8 cellular contexts compared by ENCODE assay signal in genomic region chr2:237693281-237694039, GRCh38.
A peak's percentile ranks its signal among the peaks of the same experiment; 100 is the strongest.
DNase-seq lines count a peak whose midpoint lies in the region; ATAC-seq and TF ChIP-seq lines count a peak whose summit lies in the region.

No MANE protein-coding gene starts in this region.

- H3K27ac Mint-ChIP-seq in H9 (no peak overlapping the region), osteocyte (ENCODE audit: unreplicated experiment) (peak overlapping the region; percentile 94)

- H2AK5ac ChIP-seq in H9 (ENCODE audit: insufficient read length, low read length), result no peak overlapping the region

- TF ChIP-seq RAD21 in SK-N-SH (IDR thresholded peaks at IDR 0.05; ENCODE audit: low read length), result no peak

- no peak overlapping the region for H2BK20ac ChIP-seq in H9 (ENCODE audit: low read depth, low read length, poor library complexity, severe bottlenecking)

- H3K36me3 Mint-ChIP-seq in H9 (ENCODE audit: insufficient read depth in 1 of 3, low read depth in 3 of 3) (no peaks in the 10 kb centered on the region; a peak in 1 of 7 replicates), osteocyte (ENCODE audit: unreplicated experiment) (no peaks in the 10 kb centered on the region)

- no peaks in the 10 kb centered on the region for H3K9me2 ChIP-seq in SK-N-SH

- peak overlapping the region; percentile 75 for H3K4me3 Mint-ChIP-seq in H9
- peak overlapping the region; percentile 73 for H3K4me3 Mint-ChIP-seq in osteocyte (ENCODE audit: unreplicated experiment)

- no peak for ATAC-seq in GM21528 (IDR thresholded peaks at IDR 0.05; ENCODE audit: low FRiP score, unreplicated experiment)

- no CpG with 5 or more reads among the region's 6 CpGs for WGBS in H9 (ENCODE audit: extremely low coverage, insufficient read length, low lambda C conversion rate)
- 47% methylated on average over 6 of the region's 6 CpGs for WGBS in SK-N-SH (ENCODE audit: low lambda C conversion rate)

- H4K8ac ChIP-seq in H9 (replicated peaks; ENCODE audit: insufficient read length, low read depth, low read length), result no peak overlapping the region

- H3K9me3 ChIP-seq in H9 (ENCODE audit: control insufficient read depth, low read depth, low read length) (no peaks in the 10 kb centered on the region), SK-N-SH (no peaks in the 10 kb centered on the region)

- no peak overlapping the region for H2BK12ac ChIP-seq in H9 (ENCODE audit: insufficient read length, low read depth, low read length)

- CTCF ChIA-PET in SK-N-SH (lab: Yijun Ruan, JAX), result interaction anchor here (0.6 to 9.0 kb wide), 12 partner anchors 8 to 181 kb away, joined by 3 to 68 read pairs (median 4); no protein-coding TSS in a partner anchor

- H2BK15ac ChIP-seq in H9 (ENCODE audit: low read depth, low read length), result no peak overlapping the region

- H4K5ac ChIP-seq in H9 (ENCODE audit: insufficient read length, low read depth, low read length), result no peak overlapping the region

- H3K4me3 ChIP-seq in SK-N-SH (ENCODE audit: low read depth in 2 of 2, low read length in 1 of 2), result peak overlapping the region; percentile 82 to 84
- peak overlapping the region; percentile 92 for H3K4me3 ChIP-seq in epithelial cell of esophagus (ENCODE audit: low read length)

- H3K9me3 Mint-ChIP-seq in H9 (no peaks in the 10 kb centered on the region; a peak in 1 of 5 replicates), osteocyte (ENCODE audit: unreplicated experiment) (no peaks in the 10 kb centered on the region)

- POLR2A ChIA-PET in SK-N-SH (lab: Yijun Ruan, JAX), result no interaction called here

- peak overlapping the region; percentile 79 for H3K4me2 ChIP-seq in H9 (ENCODE audit: insufficient read depth, insufficient read length, low read length)
- peak overlapping the region; percentile 84 for H3K4me2 ChIP-seq in SK-N-SH

- H3K27me3 Mint-ChIP-seq in H9 (ENCODE audit: low read depth), result peaks cover 25% of the 10 kb centered on the region
- no peaks in the 10 kb centered on the region for H3K27me3 Mint-ChIP-seq in osteocyte (ENCODE audit: unreplicated experiment)

- H3K4me1 ChIP-seq in H9 (ENCODE audit: insufficient read depth, low read length), result peaks cover 15% of the 10 kb centered on the region; the same call in 1 of the 2 replicates
- peaks cover 54 to 56% of the 10 kb centered on the region in 2 experiments for H3K4me1 ChIP-seq in SK-N-SH (ENCODE audit: control insufficient read depth in 1 of 2, insufficient read depth in 2 of 2, low read depth in 1 of 2, low read length in 1 of 2)

- H3K79me2 ChIP-seq in H9 (ENCODE audit: insufficient read depth, low read length) (peaks cover 35% of the 10 kb centered on the region; the same call in 1 of the 2 replicates), SK-N-SH (ENCODE audit: insufficient read depth) (peaks cover 86% of the 10 kb centered on the region)

- no peak overlapping the region for H3K14ac ChIP-seq in H9 (ENCODE audit: insufficient read depth, low read length)

- peaks cover 23% of the 10 kb centered on the region for H3F3A ChIP-seq in SK-N-SH (replicated peaks; ENCODE audit: insufficient read depth)

- no peak overlapping the region for H2BK120ac ChIP-seq in H9 (ENCODE audit: low read depth, low read length, poor library complexity, severe bottlenecking)

- H3K23ac ChIP-seq in H9 (ENCODE audit: insufficient read length, low read depth, low read length), result no peak overlapping the region

- H3K56ac ChIP-seq in H9 (ENCODE audit: insufficient read length, low read depth, low read length), result no peak overlapping the region

- H3K4me1 Mint-ChIP-seq in H9 (peaks cover 36 to 39% of the 10 kb centered on the region in 2 experiments), osteocyte (ENCODE audit: unreplicated experiment) (peaks cover 79% of the 10 kb centered on the region)

- H4K91ac ChIP-seq in H9 (ENCODE audit: insufficient read length, low read depth, low read length), result no peak overlapping the region

- peak; percentile 50 for DNase-seq in AG08396 (ENCODE audit: low spot score)
- DNase-seq in H9, result no peak
- no peak for DNase-seq in SK-N-SH
- DNase-seq in epithelial cell of esophagus (ENCODE audit: low read depth), result peak; percentile 92
- DNase-seq in osteocyte (ENCODE audit: extremely low spot score, unreplicated experiment), result no peak
- DNase-seq in GM03348 (ENCODE audit: low spot score), result no peak
- no peak for DNase-seq in foreskin melanocyte

- TF ChIP-seq CTCF in H9 (conservative IDR thresholded peaks at IDR 0.05), result no peak
- no peak for TF ChIP-seq CTCF in SK-N-SH (IDR thresholded peaks at IDR 0.05)
- TF ChIP-seq CTCF in epithelial cell of esophagus (IDR thresholded peaks at IDR 0.05; ENCODE audit: insufficient read depth, low read depth, low read length, missing control alignments), result no peak
- no peak for TF ChIP-seq CTCF in osteocyte (IDR thresholded peaks at IDR 0.05)

- H3K36me3 ChIP-seq in SK-N-SH (replicated peaks in 1 of 2; ENCODE audit: control insufficient read depth in 1 of 2, insufficient read depth in 2 of 2, low read length in 1 of 2), result no peaks in the 10 kb centered on the region

- no peak overlapping the region for H3K18ac ChIP-seq in H9 (ENCODE audit: insufficient read length, low read depth, low read length)

- H3K27ac ChIP-seq in H9 (ENCODE audit: insufficient read length, low read depth, low read length) (no peak overlapping the region), SK-N-SH (ENCODE audit: low read depth in 2 of 2, low read length in 1 of 2) (peak overlapping the region in 1 of 2 experiments; percentile 88; a peak in 2 of 4 replicates)

- H3K79me1 ChIP-seq in H9 (ENCODE audit: insufficient read depth, low read depth, low read length, poor library complexity, severe bottlenecking), result peaks cover 9% of the 10 kb centered on the region

- H2AFZ ChIP-seq in H9 (ENCODE audit: low read length), result no peak overlapping the region
- no peak overlapping the region for H2AFZ ChIP-seq in SK-N-SH (ENCODE audit: low read depth)

- H3K27me3 ChIP-seq in H9 (ENCODE audit: insufficient read depth, low read length) (no peaks in the 10 kb centered on the region), SK-N-SH (ENCODE audit: insufficient read depth) (no peaks in the 10 kb centered on the region)

- no peak overlapping the region for H2BK5ac ChIP-seq in H9 (ENCODE audit: insufficient read length, low read length)

- no peak overlapping the region for H3T11ph ChIP-seq in H9 (ENCODE audit: low read length)

- H3K9ac ChIP-seq in H9 (ENCODE audit: extremely low read depth, insufficient read length, low read length), result peak overlapping the region; percentile 12
- peak overlapping the region; percentile 98 for H3K9ac ChIP-seq in SK-N-SH

- TF ChIP-seq EP300 in SK-N-SH (IDR thresholded peaks at IDR 0.05; ENCODE audit: borderline replicate concordance in 1 of 2, low read depth in 1 of 2, low read length in 1 of 2), result no peak

- H3K4ac ChIP-seq in H9 (ENCODE audit: low read depth, low read length), result no peak overlapping the region

- peaks cover 14% of the 10 kb centered on the region for H3K23me2 ChIP-seq in H9 (ENCODE audit: insufficient read length, low read depth, low read length, poor library complexity, severe bottlenecking)

- H4K20me1 ChIP-seq in H9 (ENCODE audit: control insufficient read depth, insufficient read depth, insufficient read length) (peaks cover 2% of the 10 kb centered on the region), SK-N-SH (ENCODE audit: insufficient read depth) (peaks cover 35% of the 10 kb centered on the region)

TF ChIP-seq in SK-N-SH, 30 proteins besides CTCF, POLR2A, EP300 and RAD21:
- TF ChIP-seq FOXJ3 (CRISPR knock-in tag; IDR thresholded peaks at IDR 0.05), result no peak
- no peak for TF ChIP-seq YY1 (IDR thresholded peaks at IDR 0.05; ENCODE audit: low read depth)
- TF ChIP-seq RFX5 (IDR thresholded peaks at IDR 0.05; ENCODE audit: low read length), result no peak
- TF ChIP-seq RCOR1 (IDR thresholded peaks at IDR 0.05; ENCODE audit: low read length), result no peak
- TF ChIP-seq GATA2 (CRISPR knock-in tag; IDR thresholded peaks at IDR 0.05), result no peak
- TF ChIP-seq RXRA (IDR thresholded peaks at IDR 0.05; ENCODE audit: borderline replicate concordance, low read depth), result peak; percentile 43; the same call in 1 of the 2 replicates
- TF ChIP-seq NRF1 (IDR thresholded peaks at IDR 0.05; ENCODE audit: low read depth, low read length), result no peak
- TF ChIP-seq TCF12 (IDR thresholded peaks at IDR 0.05), result no peak; the same call in 1 of the 2 replicates
- no peak for TF ChIP-seq MXI1 (IDR thresholded peaks at IDR 0.05; ENCODE audit: low read depth, low read length)
- peak; percentile 9; the same call in 1 of the 2 replicates for TF ChIP-seq NFIC (IDR thresholded peaks at IDR 0.05; ENCODE audit: borderline replicate concordance)
- TF ChIP-seq SMC3 (IDR thresholded peaks at IDR 0.05; ENCODE audit: low read depth, low read length), result no peak
- TF ChIP-seq PBX3 (IDR thresholded peaks at IDR 0.05), result no peak
- no peak for TF ChIP-seq POLR2AphosphoS5 (IDR thresholded peaks at IDR 0.05; ENCODE audit: low read depth, low read length)
- peak; percentile 48 for TF ChIP-seq FOSL2 (IDR thresholded peaks at IDR 0.05; ENCODE audit: borderline replicate concordance, low read depth)
- TF ChIP-seq USF1 (IDR thresholded peaks at IDR 0.05; ENCODE audit: borderline replicate concordance, low read depth), result no peak
- no peak for TF ChIP-seq FOXM1 (IDR thresholded peaks at IDR 0.05; ENCODE audit: low read depth)
- TF ChIP-seq ELF1 (IDR thresholded peaks at IDR 0.05), result no peak
- TF ChIP-seq MEF2A (IDR thresholded peaks at IDR 0.05; ENCODE audit: borderline replicate concordance, low read depth), result no peak
- TF ChIP-seq JUND (IDR thresholded peaks at IDR 0.05), result 0 out of 2 replicates have a peak, but pooled peaks have one; percentile 24

Comparison
In these comparisons a context has a peak if more than half of its experiments do, and no peak if none do; other contexts are left out.
1. DNase-seq: peak in AG08396 (single experiment) and epithelial cell of esophagus (single experiment); none in H9 (single experiment), SK-N-SH (single experiment), osteocyte (single experiment), GM03348 (single experiment) and foreskin melanocyte (single experiment).